ENCODE assay signal across 17 cellular contexts in genomic region chr10:87927091-87927490, GRCh38.
A peak's percentile ranks its signal among the peaks of the same experiment; 100 is the strongest.
DNase-seq lines count a peak whose midpoint lies in the region; ATAC-seq and TF ChIP-seq lines count a peak whose summit lies in the region.
"Had no signal": no experiment of that assay in that cellular context is flagged by ENCODE, and none has a peak within 500 bp of the region (broad histone marks: within the 10 kb centered on the region; RNA-seq: fewer than 3 reads in every experiment).

No MANE protein-coding gene starts in this region.

- dilution Hi-C loops in mammary epithelial cell (cut with HindIII; ENCODE audit: low sequenced_read_pairs): no loop called here

- H3F3A ChIP-seq in SK-N-SH (replicated peaks; ENCODE audit: insufficient read depth): peaks cover 46% of the 10 kb centered on the region
- H3F3A ChIP-seq in smooth muscle cell (ENCODE audit: low read depth): peaks cover 7% of the 10 kb centered on the region

- H3K36me3 Mint-ChIP-seq in MCF 10A (ENCODE audit: insufficient read depth, unreplicated experiment): peaks cover 38% of the 10 kb centered on the region
- peaks cover 60% of the 10 kb centered on the region for H3K36me3 Mint-ChIP-seq in T-cell

- no peak for TF ChIP-seq RAD21 in SK-N-SH (IDR thresholded peaks at IDR 0.05; ENCODE audit: low read length)

- DNase-seq in mammary epithelial cell: no peak
- no peak for DNase-seq in MCF 10A (ENCODE audit: unreplicated experiment)
- DNase-seq in SK-N-SH: no peak
- peak; percentile 6 for DNase-seq in glomerular visceral epithelial cell (ENCODE audit: extremely low spot score)
- no peak for DNase-seq in smooth muscle cell (lab: John Stamatoyannopoulos, UW; ENCODE audit: unreplicated experiment)
- no peak for DNase-seq in T-cell
- no peak for DNase-seq in posterior cingulate gyrus
- no peak for DNase-seq in NCI-H1092 treated with DMSO at 0.1 percent for 48 hours (lab: John Stamatoyannopoulos, UW)
- DNase-seq: 8988T; activated naive CD4-positive, alpha-beta T cell treated with anti-CD3 and anti-CD28 coated beads, Interleukin-2, amount 50 U/mL, for 16 hours; COR-L47; GF-D8; naive thymus-derived CD8-positive, alpha-beta T cell had no signal

- H3K27ac Mint-ChIP-seq in MCF 10A (ENCODE audit: low read depth, unreplicated experiment) (no peak overlapping the region), T-cell (no peak overlapping the region)
- H3K27ac Mint-ChIP-seq: stimulated activated memory B cell treated with anti-CD40 and anti-IgM and Interleukin-4, amounts not matched to agents 10 μg/mL and 1 μg/mL and 100 μg/mL, for 72 hours had no signal

- H3K27me3 ChIP-seq in mammary epithelial cell (ENCODE audit: insufficient read depth, low read length): no peaks in the 10 kb centered on the region
- no peaks in the 10 kb centered on the region for H3K27me3 ChIP-seq in SK-N-SH (ENCODE audit: insufficient read depth)
- H3K27me3 ChIP-seq in smooth muscle cell (ENCODE audit: low read depth): no peaks in the 10 kb centered on the region

- no TSS peak for BruUV-seq in mammary epithelial cell (replicated peaks; lab: Mats Ljungman, UMichigan)
- no TSS peak for BruUV-seq in MCF 10A (replicated peaks; lab: Mats Ljungman, UMichigan)

- H3K79me2 ChIP-seq in mammary epithelial cell (ENCODE audit: insufficient read depth, low read length): peaks cover 89% of the 10 kb centered on the region
- peaks cover 95% of the 10 kb centered on the region for H3K79me2 ChIP-seq in SK-N-SH (ENCODE audit: insufficient read depth)
- peaks cover 86% of the 10 kb centered on the region for H3K79me2 ChIP-seq in smooth muscle cell (ENCODE audit: low read depth)

- H3K4me1 Mint-ChIP-seq in MCF 10A (ENCODE audit: insufficient read depth, unreplicated experiment) (peaks cover 56% of the 10 kb centered on the region), T-cell (peaks cover 90 to 95% (median 91%) of the 10 kb centered on the region in 3 donors)

- CTCF ChIA-PET in mammary epithelial cell (lab: Charles Lee; ENCODE audit: low non-redundant PET) (no interaction called here), MCF 10A (lab: Yijun Ruan, JAX) (no interaction called here), SK-N-SH (lab: Yijun Ruan, JAX) (interaction anchor here (1.0 to 1.6 kb wide), 3 partner anchors 22 to 462 kb away, joined by 3 read pairs; partner anchors contain the start of genes KLLN and PTEN), T-cell (lab: Charles Lee) (interaction anchor here in 1 of 2 donors (0.8 kb wide), 1 partner anchor 20 kb away, joined by 3 read pairs; no protein-coding TSS in a partner anchor)

- TF ChIP-seq EP300 in SK-N-SH (IDR thresholded peaks at IDR 0.05; ENCODE audit: borderline replicate concordance in 1 of 2, low read depth in 1 of 2, low read length in 1 of 2): no peak

- H3K9me3 ChIP-seq in mammary epithelial cell (replicated peaks; ENCODE audit: insufficient read depth, low read length) (no peaks in the 10 kb centered on the region), SK-N-SH (no peaks in the 10 kb centered on the region), smooth muscle cell (replicated peaks; ENCODE audit: low read depth) (no peaks in the 10 kb centered on the region)

- H4K20me1 ChIP-seq in mammary epithelial cell (ENCODE audit: insufficient read depth, low read length) (peaks cover 3% of the 10 kb centered on the region), SK-N-SH (ENCODE audit: insufficient read depth) (peaks cover 61% of the 10 kb centered on the region), smooth muscle cell (ENCODE audit: low read depth) (peaks cover 100% of the 10 kb centered on the region)

- H3K4me3 ChIP-seq in mammary epithelial cell (replicated peaks in 1 of 3; ENCODE audit: insufficient read depth in 1 of 3, low read depth in 2 of 3, low read length in 3 of 3) (no peak overlapping the region), SK-N-SH (ENCODE audit: low read depth in 2 of 2, low read length in 1 of 2) (no peak overlapping the region), smooth muscle cell (no peak overlapping the region)

- H3K27me3 Mint-ChIP-seq in MCF 10A (ENCODE audit: insufficient read depth, unreplicated experiment): no peaks in the 10 kb centered on the region
- no peaks in the 10 kb centered on the region for H3K27me3 Mint-ChIP-seq in T-cell
- H3K27me3 Mint-ChIP-seq: central memory CD8-positive, alpha-beta T cell; naive thymus-derived CD8-positive, alpha-beta T cell; stimulated activated memory B cell treated with anti-CD40 and anti-IgM and Interleukin-4, amounts not matched to agents 10 μg/mL and 1 μg/mL and 100 μg/mL, for 72 hours had no signal

- no peak for ATAC-seq in T-cell (replicated peaks in 1 of 4)
- ATAC-seq: left lobe of liver; naive thymus-derived CD8-positive, alpha-beta T cell; sciatic nerve; stimulated activated memory B cell treated with anti-CD40 and anti-IgM and Interleukin-4, amounts not matched to agents 10 μg/mL and 1 μg/mL and 100 μg/mL, for 72 hours had no signal

- 71% methylated on average over 2 of the region's 2 CpGs for WGBS in mammary epithelial cell (ENCODE audit: low coverage, missing lambda C conversion rate)
- WGBS in SK-N-SH (ENCODE audit: low lambda C conversion rate): 68% methylated on average over 2 of the region's 2 CpGs
- 65% methylated on average over 2 of the region's 2 CpGs for WGBS in smooth muscle cell (ENCODE audit: low lambda C conversion rate)

- in situ Hi-C loops in mammary epithelial cell (cut with MboI; ENCODE audit: low sequenced_read_pairs in 2 of 2): no loop called here

- no peak overlapping the region for H3K27ac ChIP-seq in mammary epithelial cell (ENCODE audit: insufficient read depth, low read depth, low read length)
- peak overlapping the region; percentile 35 to 50; a peak in 3 of 4 replicates for H3K27ac ChIP-seq in SK-N-SH (ENCODE audit: low read depth in 2 of 2, low read length in 1 of 2)
- H3K27ac ChIP-seq in smooth muscle cell (ENCODE audit: low read depth): peak overlapping the region; percentile 34

- H3K4me1 ChIP-seq in mammary epithelial cell (ENCODE audit: insufficient read depth, low read length) (peaks cover 25% of the 10 kb centered on the region), SK-N-SH (ENCODE audit: control insufficient read depth in 1 of 2, insufficient read depth in 2 of 2, low read depth in 1 of 2, low read length in 1 of 2) (peaks cover 16 to 62% of the 10 kb centered on the region in 2 experiments; a peak in 2 of 4 replicates), smooth muscle cell (ENCODE audit: low read depth) (peaks cover 17% of the 10 kb centered on the region)

- H3K9ac ChIP-seq in mammary epithelial cell (ENCODE audit: insufficient read depth, low read length) (no peak overlapping the region), SK-N-SH (no peak overlapping the region), smooth muscle cell (ENCODE audit: low read depth) (no peak overlapping the region)

- H3K36me3 ChIP-seq in mammary epithelial cell (ENCODE audit: insufficient read depth, low read length) (peaks cover 2% of the 10 kb centered on the region), SK-N-SH (replicated peaks in 1 of 2; ENCODE audit: control insufficient read depth in 1 of 2, insufficient read depth in 2 of 2, low read length in 1 of 2) (peaks cover 28 to 49% of the 10 kb centered on the region in 2 experiments), smooth muscle cell (ENCODE audit: low read depth) (no peaks in the 10 kb centered on the region)

- H3K4me2 ChIP-seq in mammary epithelial cell (ENCODE audit: insufficient read depth, low read depth, low read length) (peak overlapping the region; percentile 8), SK-N-SH (peak overlapping the region; percentile 25; the same call in 1 of the 2 replicates), smooth muscle cell (peak overlapping the region; percentile 62)

- H3K4me3 Mint-ChIP-seq in MCF 10A (ENCODE audit: unreplicated experiment): no peak overlapping the region
- peak overlapping the region in 1 of 3 donors; percentile 27 for H3K4me3 Mint-ChIP-seq in T-cell
- H3K4me3 Mint-ChIP-seq: central memory CD8-positive, alpha-beta T cell; stimulated activated memory B cell treated with anti-CD40 and anti-IgM and Interleukin-4, amounts not matched to agents 10 μg/mL and 1 μg/mL and 100 μg/mL, for 72 hours had no signal

- POLR2A ChIA-PET in MCF 10A (lab: Yijun Ruan, JAX) (interaction anchor here (1.1 to 1.7 kb wide), 2 partner anchors 12 to 34 kb away, joined by 4 read pairs; no protein-coding TSS in a partner anchor), SK-N-SH (lab: Yijun Ruan, JAX) (no interaction called here), T-cell (lab: Charles Lee) (interaction anchor here in 1 of 2 donors (0.6 kb wide), 1 partner anchor 244 kb away, joined by 3 read pairs; no protein-coding TSS in a partner anchor)

- H3K9me2 ChIP-seq in SK-N-SH: no peaks in the 10 kb centered on the region

- H2AFZ ChIP-seq in mammary epithelial cell (ENCODE audit: low read depth, low read length): no peak overlapping the region
- H2AFZ ChIP-seq in SK-N-SH (ENCODE audit: low read depth): no peak overlapping the region
- H2AFZ ChIP-seq in smooth muscle cell (ENCODE audit: low read depth): no peak overlapping the region

- TF ChIP-seq CTCF in mammary epithelial cell (conservative IDR thresholded peaks at IDR 0.05 in 1 of 2, IDR thresholded peaks at IDR 0.05 in 1 of 2; ENCODE audit: extremely low read depth in 1 of 2, insufficient read depth in 1 of 2, low read depth in 1 of 2, low read length in 2 of 2) (no peak), MCF 10A (IDR thresholded peaks at IDR 0.05; ENCODE audit: unreplicated experiment) (no peak), SK-N-SH (IDR thresholded peaks at IDR 0.05) (no peak), smooth muscle cell (IDR thresholded peaks at IDR 0.05; ENCODE audit: borderline replicate concordance, insufficient read depth, poor library complexity, severe bottlenecking) (no peak)

- intact Hi-C loops in mammary epithelial cell (cut with micrococcal nuclease): loop anchor here (5.0 kb wide), 1 partner anchor 40 kb away; no protein-coding TSS in a partner anchor
- intact Hi-C loops in MCF 10A (cut with micrococcal nuclease): no loop called here
- intact Hi-C loops in posterior cingulate gyrus (cut with DNase I): no loop called here

- H3K9me3 Mint-ChIP-seq in MCF 10A (ENCODE audit: unreplicated experiment): no peaks in the 10 kb centered on the region
- H3K9me3 Mint-ChIP-seq in T-cell: peaks cover 0 to under 1% (median under 1%) of the 10 kb centered on the region in 3 donors
- H3K9me3 Mint-ChIP-seq: central memory CD8-positive, alpha-beta T cell had no signal

TF ChIP-seq in SK-N-SH, 30 proteins besides CTCF, POLR2A, EP300 and RAD21:
- 0 out of 2 replicates have a peak, but pooled peaks have one; percentile 23 for TF ChIP-seq FOXM1 (IDR thresholded peaks at IDR 0.05; ENCODE audit: low read depth)
- TF ChIP-seq FOXJ3 (CRISPR knock-in tag; IDR thresholded peaks at IDR 0.05): no peak
- TF ChIP-seq MAX (IDR thresholded peaks at IDR 0.05; ENCODE audit: low read depth): no peak
- TF ChIP-seq CHD2 (IDR thresholded peaks at IDR 0.05; ENCODE audit: low read length, partially characterized antibody): no peak

Comparison
In these comparisons a context has a peak if more than half of its experiments do, and no peak if none do; other contexts are left out.
1. H3K4me2 ChIP-seq: peak in every context shown above with its lines; median percentile 62 in smooth muscle cell; 25 in SK-N-SH; 8 in mammary epithelial cell.